12 cellular contexts compared by ENCODE assay signal in the genomic region with DNA sequence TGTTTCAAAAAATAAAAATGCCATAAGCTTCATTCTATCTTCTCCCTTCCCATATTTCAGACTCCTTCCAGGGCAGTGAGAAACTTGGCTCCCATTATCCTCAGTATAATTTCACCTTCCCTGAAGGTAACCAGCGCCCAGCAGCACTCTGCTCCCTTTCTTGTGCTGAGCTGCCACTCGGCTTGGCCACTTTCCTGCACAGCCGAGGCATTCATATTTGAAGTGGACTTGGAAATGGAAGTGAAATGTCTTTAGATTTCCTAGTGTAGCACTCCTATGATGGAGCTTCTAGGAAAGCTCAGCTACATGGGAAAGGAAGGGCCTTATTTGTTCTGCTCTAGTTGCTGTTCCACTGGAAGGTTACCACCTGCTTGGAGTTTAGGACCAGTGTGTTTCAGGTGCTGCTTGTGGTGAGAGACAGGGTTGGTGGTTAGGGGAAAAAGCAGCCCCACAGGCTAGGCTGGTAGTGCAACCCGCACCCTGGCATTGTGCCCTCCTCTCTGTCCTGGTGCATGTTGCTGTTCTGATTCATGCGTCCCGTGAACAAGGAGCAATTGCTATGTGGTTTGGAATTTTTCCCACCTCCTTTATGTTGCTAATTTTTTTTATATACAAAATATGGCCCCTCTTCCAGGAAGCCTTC. TPM values are rescaled to one million over a fixed set of nuclear protein-coding genes. Genes with fewer than 3 reads are reported as not detected.
A peak's percentile ranks its signal among the peaks of the same experiment; 100 is the strongest.
DNase-seq lines count a peak whose midpoint lies in the region; ATAC-seq and TF ChIP-seq lines count a peak whose summit lies in the region.
"Had no signal": no experiment of that assay in that cellular context is flagged by ENCODE, and none has a peak within 500 bp of the region (broad histone marks: within the 10 kb centered on the region; RNA-seq: fewer than 3 reads in every experiment).

No MANE protein-coding gene starts in this region.

- CTCF ChIA-PET in activated CD4-positive, alpha-beta T cell treated with anti-CD3 and anti-CD28 coated beads for 36 hours (lab: Charles Lee), result interaction anchor here (0.6 kb wide), 1 partner anchor 258 kb away, joined by 3 read pairs; no protein-coding TSS in a partner anchor

- no peaks in the 10 kb centered on the region for H3K27me3 Mint-ChIP-seq in activated CD4-positive, alpha-beta T cell treated with anti-CD3 and anti-CD28 coated beads for 36 hours
- no peaks in the 10 kb centered on the region for H3K27me3 Mint-ChIP-seq in T-helper 17 cell

- no peak overlapping the region for H3K4me3 Mint-ChIP-seq in activated CD4-positive, alpha-beta T cell treated with anti-CD3 and anti-CD28 coated beads for 36 hours
- H3K4me3 Mint-ChIP-seq in T-helper 17 cell, result no peak overlapping the region
- H3K4me3 Mint-ChIP-seq in stimulated activated effector memory CD8-positive, alpha-beta T cell treated with anti-CD3 and anti-CD28 coated beads, Interleukin-12 subunit alpha, Interleukin-12 subunit beta, amount 100 ng/mL, for 72 hours, result no peak overlapping the region

- H3K27ac ChIP-seq in aorta (ENCODE audit: low read depth in 1 of 2, low read length in 2 of 2), result no peak overlapping the region
- H3K27ac ChIP-seq: KMS-11, parathyroid adenoma had no signal

- WGBS in aorta, 2 donors, result 32 to 41% methylated on average over 6 of the region's 6 CpGs

- peak overlapping the region; percentile 25 for H3K27ac Mint-ChIP-seq in activated CD4-positive, alpha-beta T cell treated with anti-CD3 and anti-CD28 coated beads for 36 hours
- peak overlapping the region; percentile 69 for H3K27ac Mint-ChIP-seq in T-helper 17 cell
- peak overlapping the region; percentile 88 for H3K27ac Mint-ChIP-seq in stimulated activated effector memory CD8-positive, alpha-beta T cell treated with anti-CD3 and anti-CD28 coated beads, Interleukin-12 subunit alpha, Interleukin-12 subunit beta, amount 100 ng/mL, for 72 hours

- no peaks in the 10 kb centered on the region for H3K4me1 ChIP-seq in aorta (ENCODE audit: control insufficient read depth in 1 of 2, insufficient read depth in 2 of 2, low read length in 2 of 2)
- H3K4me1 ChIP-seq: parathyroid adenoma had no signal

- H3K4me1 Mint-ChIP-seq in activated CD4-positive, alpha-beta T cell treated with anti-CD3 and anti-CD28 coated beads for 36 hours, result peaks cover 4% of the 10 kb centered on the region
- peaks cover 18% of the 10 kb centered on the region for H3K4me1 Mint-ChIP-seq in T-helper 17 cell
- H3K4me1 Mint-ChIP-seq in stimulated activated effector memory CD8-positive, alpha-beta T cell treated with anti-CD3 and anti-CD28 coated beads, Interleukin-12 subunit alpha, Interleukin-12 subunit beta, amount 100 ng/mL, for 72 hours, result peaks cover 7% of the 10 kb centered on the region

- POLR2A ChIA-PET in activated CD4-positive, alpha-beta T cell treated with anti-CD3 and anti-CD28 coated beads for 36 hours (lab: Charles Lee), result no interaction called here

- ATAC-seq in activated CD4-positive, alpha-beta T cell treated with anti-CD3 and anti-CD28 coated beads for 36 hours, result no peak
- no peak for ATAC-seq in T-helper 17 cell
- ATAC-seq in stimulated activated effector memory CD8-positive, alpha-beta T cell treated with anti-CD3 and anti-CD28 coated beads, Interleukin-12 subunit alpha, Interleukin-12 subunit beta, amount 100 ng/mL, for 72 hours, result no peak
- ATAC-seq in HG02678 (IDR thresholded peaks at IDR 0.05; ENCODE audit: unreplicated experiment), result no peak
- no peak for ATAC-seq in aorta (ENCODE audit: low FRiP score)
- ATAC-seq: Panc1 had no signal

- H3K27me3 ChIP-seq in aorta (ENCODE audit: control insufficient read depth in 1 of 2, insufficient read depth in 2 of 2, low read length in 1 of 2), result no peaks in the 10 kb centered on the region

- peaks cover 0 to 4% of the 10 kb centered on the region in 2 donors for H3K36me3 ChIP-seq in aorta (ENCODE audit: control insufficient read depth in 1 of 2, insufficient read depth in 2 of 2, low read length in 1 of 2)

- TF ChIP-seq CTCF in fibroblast of mammary gland (conservative IDR thresholded peaks at IDR 0.05; ENCODE audit: control insufficient read depth, insufficient read depth, low read depth, low read length), result no peak

- no peak overlapping the region for H3K4me3 ChIP-seq in fibroblast of mammary gland (ENCODE audit: control insufficient read depth, low read depth, low read length)
- no peak overlapping the region for H3K4me3 ChIP-seq in aorta (ENCODE audit: low read length in 2 of 2)

- peaks cover 31% of the 10 kb centered on the region for H3K36me3 Mint-ChIP-seq in activated CD4-positive, alpha-beta T cell treated with anti-CD3 and anti-CD28 coated beads for 36 hours (ENCODE audit: low read depth)
- peaks cover 7% of the 10 kb centered on the region for H3K36me3 Mint-ChIP-seq in T-helper 17 cell (ENCODE audit: low read depth)
- peaks cover 67% of the 10 kb centered on the region for H3K36me3 Mint-ChIP-seq in stimulated activated effector memory CD8-positive, alpha-beta T cell treated with anti-CD3 and anti-CD28 coated beads, Interleukin-12 subunit alpha, Interleukin-12 subunit beta, amount 100 ng/mL, for 72 hours

- H3K9me3 Mint-ChIP-seq in activated CD4-positive, alpha-beta T cell treated with anti-CD3 and anti-CD28 coated beads for 36 hours (ENCODE audit: low read depth), result no peaks in the 10 kb centered on the region
- H3K9me3 Mint-ChIP-seq in stimulated activated effector memory CD8-positive, alpha-beta T cell treated with anti-CD3 and anti-CD28 coated beads, Interleukin-12 subunit alpha, Interleukin-12 subunit beta, amount 100 ng/mL, for 72 hours, result no peaks in the 10 kb centered on the region

- intact Hi-C loops in activated CD4-positive, alpha-beta T cell treated with anti-CD3 and anti-CD28 coated beads for 36 hours (cut with DNase I, micrococcal nuclease), result no loop called here
- intact Hi-C loops in aorta (cut with DNase I), result no loop called here

- no peaks in the 10 kb centered on the region for H3K9me3 ChIP-seq in T-helper 17 cell (ENCODE audit: control insufficient read depth, low read length, poor library complexity, severe bottlenecking)
- H3K9me3 ChIP-seq in aorta (ENCODE audit: control insufficient read depth, low read length), result no peaks in the 10 kb centered on the region

- DNase-seq in activated CD4-positive, alpha-beta T cell treated with anti-CD3 and anti-CD28 coated beads for 36 hours, result no peak
- no peak for DNase-seq in activated CD4-positive, alpha-beta T cell treated with anti-CD3 and anti-CD28 coated beads, Interleukin-2, amount 50 U/mL, for 4 hours
- DNase-seq in T-helper 17 cell, result no peak
- peak; percentile 87 for DNase-seq in fibroblast of mammary gland (ENCODE audit: low read depth)
- no peak for DNase-seq in stimulated activated effector memory CD8-positive, alpha-beta T cell treated with anti-CD3 and anti-CD28 coated beads, Interleukin-12 subunit alpha, Interleukin-12 subunit beta, amount 100 ng/mL, for 72 hours (ENCODE audit: low spot score in 2 of 2)
- DNase-seq in NCI-H2171 treated with DMSO at 0.1 percent for 48 hours (lab: John Stamatoyannopoulos, UW), result no peak
- no peak for DNase-seq in aorta
- DNase-seq: stimulated activated CD8-positive, alpha-beta memory T cell treated with anti-CD3 and anti-CD28 coated beads, Interleukin-4, amount 100 ng/mL, for 48 hours had no signal

RNA-seq across cellular contexts. Expression of a gene that starts 53.8 kb away (rescaled TPM):
- 100 to 1,000 TPM; 114 to 188 TPM for total RNA-seq in activated CD4-positive, alpha-beta T cell treated with anti-CD3 and anti-CD28 coated beads for 36 hours
- total RNA-seq in T-helper 17 cell (10 to 100 TPM; 64.8 to 75.8 TPM), aorta (10 to 100 TPM; 74.2 to 78.4 TPM)
- 10 to 100 TPM; 28.2 to 44.0 TPM for polyA plus RNA-seq in aorta

Comparison
In these comparisons a context has a peak if more than half of its experiments do, and no peak if none do; other contexts are left out.
1. H3K27ac Mint-ChIP-seq: peak in every context shown above with its lines; median percentile 88 in stimulated activated effector memory CD8-positive, alpha-beta T cell treated with anti-CD3 and anti-CD28 coated beads, Interleukin-12 subunit alpha, Interleukin-12 subunit beta, amount 100 ng/mL, for 72 hours; 69 in T-helper 17 cell; 25 in activated CD4-positive, alpha-beta T cell treated with anti-CD3 and anti-CD28 coated beads for 36 hours.